ENCODE assay signal across 12 cellular contexts in genomic region chr10:102621418-102622325, GRCh38. TPM values are rescaled to one million over a fixed set of nuclear protein-coding genes. Genes with fewer than 3 reads are reported as not detected.
A peak's percentile ranks its signal among the peaks of the same experiment; 100 is the strongest.
DNase-seq lines count a peak whose midpoint lies in the region; ATAC-seq, FAIRE-seq and TF ChIP-seq lines count a peak whose summit lies in the region.
"Had no signal": no experiment of that assay in that cellular context is flagged by ENCODE, and none has a peak within 500 bp of the region (broad histone marks: within the 10 kb centered on the region; RNA-seq: fewer than 3 reads in every experiment).

No MANE protein-coding gene starts in this region.

- H3K27me3 Mint-ChIP-seq in astrocyte (ENCODE audit: low read depth, unreplicated experiment), result no peaks in the 10 kb centered on the region

- peak overlapping the region; percentile 19 for H3K4me2 ChIP-seq in astrocyte (ENCODE audit: low read length)
- peak overlapping the region; percentile 28; the same call in 1 of the 2 replicates for H3K4me2 ChIP-seq in HepG2 (ENCODE audit: low read depth, low read length)
- H3K4me2 ChIP-seq in OCI-LY7 (ENCODE audit: low read length), result no peak overlapping the region

- FAIRE-seq in astrocyte (lab: Jason Lieb, UNC) (no peak), HepG2 (lab: Jason Lieb, UNC) (no peak)
- FAIRE-seq: TTC549 had no signal

- H3K27ac Mint-ChIP-seq in astrocyte (ENCODE audit: unreplicated experiment), result peak overlapping the region; percentile 75

- H3K4me3 ChIP-seq in HEK293 (ENCODE audit: low read depth, low read length) (no peak overlapping the region), astrocyte (ENCODE audit: insufficient read depth, low read depth, low read length) (no peak overlapping the region), HepG2 (replicated peaks in 1 of 3; ENCODE audit: insufficient read depth in 1 of 3, low read depth in 2 of 3, low read length in 3 of 3) (no peak overlapping the region; a peak in 1 of 6 replicates), spleen (no peak overlapping the region), OCI-LY7 (ENCODE audit: low read depth, low read length, poor library complexity, severe bottlenecking) (no peak overlapping the region)

- no peak overlapping the region for H3K27ac ChIP-seq in HEK293 (ENCODE audit: extremely low read depth, low read depth, low read length)
- H3K27ac ChIP-seq in astrocyte (ENCODE audit: low read depth, low read length), result peak overlapping the region; percentile 1
- peak overlapping the region; percentile 30 for H3K27ac ChIP-seq in HepG2 (ENCODE audit: extremely low read length, insufficient read depth, low read length)
- H3K27ac ChIP-seq in spleen, result peak overlapping the region; percentile 7 to 64 (median 44)
- H3K27ac ChIP-seq in OCI-LY7 (ENCODE audit: low read depth, low read length, poor library complexity, severe bottlenecking), result no peak overlapping the region

- POLR2A ChIA-PET in HEK293 (lab: Yijun Ruan, JAX), result interaction anchor here (1.8 kb wide), 1 partner anchor 21 kb away, joined by 6 read pairs; no protein-coding TSS in a partner anchor
- POLR2A ChIA-PET in HepG2 (lab: Yijun Ruan, JAX), result interaction anchor here (0.7 to 2.0 kb wide), 4 partner anchors 20 to 24 kb away, joined by 3 to 8 read pairs (median 4); no protein-coding TSS in a partner anchor
- POLR2A ChIA-PET in OCI-LY7 (lab: Charles Lee), result interaction anchor here (0.7 kb wide), 1 partner anchor 19 kb away, joined by 4 read pairs; no protein-coding TSS in a partner anchor

- H3K9me3 ChIP-seq in HEK293 (ENCODE audit: control insufficient read depth, insufficient read depth, low read depth, low read length), result no peaks in the 10 kb centered on the region
- peaks cover 4% of the 10 kb centered on the region for H3K9me3 ChIP-seq in astrocyte (ENCODE audit: insufficient read depth, low read depth, low read length)
- H3K9me3 ChIP-seq in HepG2 (ENCODE audit: low read length), result no peaks in the 10 kb centered on the region
- H3K9me3 ChIP-seq in spleen, result no peaks in the 10 kb centered on the region
- no peaks in the 10 kb centered on the region for H3K9me3 ChIP-seq in OCI-LY7 (ENCODE audit: low read length)

- BruUV-seq in HepG2 (replicated peaks; lab: Mats Ljungman, UMichigan), result no TSS peak
- no TSS peak for BruUV-seq in OCI-LY7 (replicated peaks; lab: Mats Ljungman, UMichigan)

- peaks cover 15% of the 10 kb centered on the region for H3K36me3 Mint-ChIP-seq in astrocyte (ENCODE audit: low read depth, unreplicated experiment)

- TF ChIP-seq RAD21 in HepG2 (CRISPR knock-in tag; IDR thresholded peaks at IDR 0.05), result no peak

- peak; percentile 63 for ATAC-seq in HepG2
- ATAC-seq in GM21619 (IDR thresholded peaks at IDR 0.05; ENCODE audit: unreplicated experiment), result no peak
- no peak for ATAC-seq in GM21381 (IDR thresholded peaks at IDR 0.05; ENCODE audit: unreplicated experiment)

- no peak overlapping the region for H2AFZ ChIP-seq in astrocyte (ENCODE audit: low read depth, low read length)
- H2AFZ ChIP-seq in HepG2 (ENCODE audit: low read length), result no peak overlapping the region
- no peak overlapping the region for H2AFZ ChIP-seq in OCI-LY7 (ENCODE audit: low read length)

- 64% methylated on average over 11 of the region's 13 CpGs for WGBS in HepG2 (ENCODE audit: low lambda C conversion rate)
- WGBS in spleen, 5 donors, result 53 to 62% (median 57%) methylated on average over 13 of the region's 13 CpGs

- TF ChIP-seq POLR2A in HepG2 (IDR thresholded peaks at IDR 0.05; ENCODE audit: insufficient read depth in 1 of 2, low read depth in 2 of 2, low read length in 2 of 2), result no peak
- no peak for TF ChIP-seq POLR2A in spleen (IDR thresholded peaks at IDR 0.05)

- intact Hi-C loops in HepG2 (cut with micrococcal nuclease; ENCODE audit: unreplicated experiment), result no loop called here
- intact Hi-C loops in spleen (cut with DNase I; ENCODE audit: low total_unique reads), result no loop called here
- intact Hi-C loops in OCI-LY7 (cut with micrococcal nuclease; ENCODE audit: unreplicated experiment), result no loop called here

- H3K79me2 ChIP-seq in astrocyte (ENCODE audit: insufficient read depth, low read length), result no peaks in the 10 kb centered on the region
- H3K79me2 ChIP-seq in HepG2 (ENCODE audit: insufficient read depth, low read length), result no peaks in the 10 kb centered on the region
- H3K79me2 ChIP-seq in OCI-LY7 (ENCODE audit: insufficient read depth, low read depth, low read length), result no peaks in the 10 kb centered on the region

- H3K4me3 Mint-ChIP-seq in astrocyte (ENCODE audit: unreplicated experiment), result peak overlapping the region; percentile 50

- H3K36me3 ChIP-seq in HEK293 (ENCODE audit: control insufficient read depth in 2 of 2, insufficient read depth in 1 of 2, low read length in 2 of 2) (peaks cover 0 to 30% of the 10 kb centered on the region in 2 experiments; a peak in 1 of 3 replicates), astrocyte (ENCODE audit: insufficient read depth, low read length) (peaks cover 2% of the 10 kb centered on the region), HepG2 (replicated peaks in 1 of 2; ENCODE audit: control insufficient read depth in 1 of 2, insufficient read depth in 2 of 2, low read length in 2 of 2) (peaks cover 6 to 13% of the 10 kb centered on the region in 2 experiments; a peak in 4 of 5 replicates), spleen (peaks cover 0 to 55% (median 19%) of the 10 kb centered on the region in 6 donors), OCI-LY7 (ENCODE audit: insufficient read depth, low read length) (no peaks in the 10 kb centered on the region)

- TF ChIP-seq EP300 in HepG2 (IDR thresholded peaks at IDR 0.05; ENCODE audit: low read depth in 2 of 2, low read length in 2 of 2) (no peak), HepG2 (CRISPR knock-in tag; IDR thresholded peaks at IDR 0.05; ENCODE audit: borderline replicate concordance) (no peak)

- DNase-seq in astrocyte (ENCODE audit: low read depth) (peak; percentile 61), HepG2 (ENCODE audit: low spot score) (peak; percentile 60), spleen (no peak), HuH-7.5 (ENCODE audit: low spot score) (no peak), OCI-LY7 (ENCODE audit: low spot score) (no peak)
- DNase-seq: activated gamma-delta T cell treated with Interleukin-2 at 50 U/mL for 16 hours; DMS53; NK-92 treated with Interleukin-12 subunit alpha and Interleukin-12 subunit beta, amount 100 ng/mL, for 24 hours had no signal

- no peaks in the 10 kb centered on the region for H3K9me2 ChIP-seq in OCI-LY7 (ENCODE audit: insufficient read depth, low read length)

- H4K20me1 ChIP-seq in astrocyte (ENCODE audit: insufficient read depth, low read length) (no peaks in the 10 kb centered on the region), HepG2 (ENCODE audit: insufficient read depth, low read length) (no peaks in the 10 kb centered on the region), OCI-LY7 (ENCODE audit: insufficient read depth, low read length) (no peaks in the 10 kb centered on the region)

- peaks cover 34% of the 10 kb centered on the region for H3K4me1 Mint-ChIP-seq in astrocyte (ENCODE audit: low read depth, unreplicated experiment)

- H3K4me1 ChIP-seq in HEK293 (ENCODE audit: control insufficient read depth, insufficient read depth, low read length) (no peaks in the 10 kb centered on the region), astrocyte (ENCODE audit: insufficient read depth, low read length) (peaks cover 33% of the 10 kb centered on the region), HepG2 (ENCODE audit: insufficient read depth, low read length) (peaks cover 50% of the 10 kb centered on the region), spleen (peaks cover 9 to 63% (median 37%) of the 10 kb centered on the region in 6 donors), OCI-LY7 (ENCODE audit: insufficient read depth, low read length, poor library complexity, severe bottlenecking) (peaks cover 19% of the 10 kb centered on the region)

- H3K9ac ChIP-seq in astrocyte (ENCODE audit: low read length) (no peak overlapping the region), HepG2 (ENCODE audit: insufficient read depth, low read depth, low read length) (peak overlapping the region; percentile 12; the same call in 1 of the 2 replicates)

- no peaks in the 10 kb centered on the region for H3K9me3 Mint-ChIP-seq in astrocyte (ENCODE audit: unreplicated experiment)

- H3K27me3 ChIP-seq in astrocyte (ENCODE audit: insufficient read depth, low read length) (no peaks in the 10 kb centered on the region), HepG2 (ENCODE audit: control insufficient read depth in 1 of 2, insufficient read depth in 2 of 2, low read length in 2 of 2) (no peaks in the 10 kb centered on the region), spleen (replicated peaks in 1 of 7) (no peaks in the 10 kb centered on the region)

- no peak for TF ChIP-seq CTCF in HEK293 (tag by site-specific recombination; IDR thresholded peaks at IDR 0.05)
- no peak for TF ChIP-seq CTCF in astrocyte (IDR thresholded peaks at IDR 0.05; ENCODE audit: insufficient read depth, low read depth, low read length)
- TF ChIP-seq CTCF in HepG2 (CRISPR knock-in tag; IDR thresholded peaks at IDR 0.05), result no peak
- TF ChIP-seq CTCF in spleen (IDR thresholded peaks at IDR 0.05 in 8 of 11, conservative IDR thresholded peaks at IDR 0.05 in 3 of 11), result no peak
- TF ChIP-seq CTCF in OCI-LY7 (conservative IDR thresholded peaks at IDR 0.05; ENCODE audit: low read length), result no peak

- in situ Hi-C loops in HepG2 (cut with HindIII; ENCODE audit: extremely low pct_ligation_motif_present, low pct_unique_long_range_greater_than_20kb), result no loop called here

- CTCF ChIA-PET in HEK293 (lab: Yijun Ruan, JAX), result interaction anchor here (1.0 kb wide), 1 partner anchor 16 kb away, joined by 5 read pairs; no protein-coding TSS in a partner anchor
- CTCF ChIA-PET in HepG2 (lab: Yijun Ruan, JAX; ENCODE audit: low intra/inter-chr PET ratio, low total read pairs), result no interaction called here
- CTCF ChIA-PET in OCI-LY7 (lab: Charles Lee; ENCODE audit: unreplicated experiment), result no interaction called here

RNA-seq across cellular contexts. Expression of gene TRIM8, which starts 22.6 kb away (rescaled TPM):
- total RNA-seq in astrocyte (103 and 117 TPM in 2 replicates), HepG2 (2016; rRNA removed; fragmentation: Illumina TruSeq; extraction: Trizol) (38.9 and 39.8 TPM in 2 replicates), spleen (100 to 1,000 TPM in 2 of 7 donors, 10 to 100 TPM in 5; 86.3 to 116 (median 94.9) TPM), OCI-LY7 (2022) (73.1 and 92.1 TPM in 2 replicates)
- 13.4 and 13.6 TPM in 2 replicates for total RNA-seq in HepG2 (2016; cell fraction: cytosol; rRNA removed; fragmentation: Illumina TruSeq; extraction: Trizol; ENCODE audit: low read depth)
- total RNA-seq in HepG2 (2016; cell fraction: insoluble cytoplasmic fraction; rRNA removed; fragmentation: Illumina TruSeq; extraction: Trizol), result 33.2 and 39.7 TPM in 2 replicates
- 49.9 and 53.6 TPM in 2 replicates for total RNA-seq in HepG2 (2016; cell fraction: membrane; rRNA removed; fragmentation: Illumina TruSeq; extraction: Trizol)
- total RNA-seq in HepG2 (2016; cell fraction: nucleus; rRNA removed; fragmentation: Illumina TruSeq; extraction: Trizol), result 21.9 and 30.8 TPM in 2 replicates
- polyA plus RNA-seq in HepG2 (2011; rRNA removed) (66.5 and 84.1 TPM in 2 replicates), spleen (10 to 100 TPM; 23.5 to 37.6 (median 27.0) TPM)
- 62.9 and 70.1 TPM in 2 replicates for polyA plus RNA-seq in HepG2 (2011; cell fraction: cytosol; rRNA removed)
- polyA plus RNA-seq in HepG2 (2011; cell fraction: nucleus; rRNA removed), result 86.9 and 92.0 TPM in 2 replicates
- polyA plus RNA-seq in HepG2 (2012), result 98.0 and 117 TPM in 2 replicates
- 18.4 and 21.2 TPM in 2 replicates for polyA plus RNA-seq in HepG2 (2016; cell fraction: cytosol; fragmentation: Illumina TruSeq; extraction: Trizol; ENCODE audit: low read depth)
- 51.6 and 70.7 TPM in 2 replicates for polyA plus RNA-seq in HepG2 (2016; cell fraction: insoluble cytoplasmic fraction; fragmentation: Illumina TruSeq; extraction: Trizol; ENCODE audit: low read depth)
- polyA plus RNA-seq in HepG2 (2016; cell fraction: membrane; fragmentation: Illumina TruSeq; extraction: Trizol; ENCODE audit: low read depth), result 57.9 and 63.0 TPM in 2 replicates
- 63.9 and 73.5 TPM in 2 replicates for polyA plus RNA-seq in HepG2 (2016; cell fraction: nucleus; fragmentation: Illumina TruSeq; extraction: Trizol; ENCODE audit: insufficient read depth, low read depth)
- polyA minus RNA-seq in HepG2 (2011; rRNA and poly(A)+ RNA removed; ENCODE audit: low replicate concordance), result 23.8 and 82.1 TPM in 2 replicates
- 41.1 and 48.2 TPM in 2 replicates for polyA minus RNA-seq in HepG2 (2011; cell fraction: cytosol; rRNA and poly(A)+ RNA removed)
- 36.6 and 46.0 TPM in 2 replicates for polyA minus RNA-seq in HepG2 (2011; cell fraction: nucleus; rRNA and poly(A)+ RNA removed)
- 54.2 and 67.3 TPM in 2 replicates for total RNA-seq in OCI-LY7 (2014; rRNA removed; shearing (Covaris generic))

Comparison
In these comparisons a context has a peak if more than half of its experiments do, and no peak if none do; other contexts are left out.
1. H3K27ac ChIP-seq: peak in astrocyte (single experiment), HepG2 (single experiment) and spleen (8 of 8); none in HEK293 (single experiment) and OCI-LY7 (single experiment).
2. DNase-seq: peak in astrocyte (single experiment) and HepG2 (single experiment); none in spleen (single experiment), HuH-7.5 (single experiment) and OCI-LY7 (single experiment).